In the genomic region with DNA sequence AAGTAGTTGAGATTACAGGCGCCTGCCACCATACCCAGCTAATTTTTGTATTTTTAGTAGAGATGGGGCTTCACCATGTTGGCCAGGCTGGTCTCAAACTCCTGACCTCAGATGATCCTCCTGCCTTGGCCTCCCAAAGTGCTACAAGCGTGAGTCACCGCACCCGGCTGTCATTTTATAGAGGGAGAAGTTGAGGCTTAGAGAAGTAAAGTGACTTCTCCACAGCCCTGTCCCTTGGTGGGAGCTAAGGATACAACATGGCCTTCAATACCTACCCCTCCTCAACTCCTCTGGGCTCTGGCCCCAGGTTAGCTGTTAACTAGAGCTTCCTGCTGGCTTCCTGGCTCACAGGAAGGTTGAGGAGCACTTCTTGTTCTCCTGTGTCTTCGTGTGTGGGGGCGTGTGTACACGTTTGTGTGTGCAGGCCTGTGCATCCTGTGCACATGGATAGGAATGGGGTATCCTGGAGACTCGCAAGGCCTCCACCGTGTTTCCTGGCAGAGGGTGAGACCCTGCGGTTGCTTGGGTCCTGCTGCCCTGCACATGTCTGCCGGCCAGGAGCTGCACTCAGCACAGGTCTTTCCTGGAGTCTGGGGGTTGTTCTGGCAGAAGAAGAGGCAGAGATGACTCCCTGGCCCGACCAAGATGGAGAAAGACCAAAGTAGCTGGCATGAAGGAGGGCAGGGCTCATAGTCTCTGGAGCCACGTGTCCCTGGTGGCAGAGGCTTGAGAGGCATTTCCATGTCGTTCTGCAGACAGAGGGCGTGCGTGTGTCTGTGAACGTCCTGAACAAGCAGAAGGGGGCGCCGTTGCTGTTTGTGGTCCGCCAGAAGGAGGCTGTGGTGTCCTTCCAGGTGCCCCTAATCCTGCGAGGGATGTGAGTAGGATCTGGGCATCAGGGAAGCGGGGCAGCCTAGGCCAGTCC, we compare ENCODE assay signal across 1 cellular context.
TF ChIP-seq lines count a peak whose summit lies in the region.

No MANE protein-coding gene starts in this region.

TF ChIP-seq in GM12878, 131 proteins besides CTCF, POLR2A, EP300 and RAD21 (continued from another document and continues in another):
- TF ChIP-seq, protein P1, sequence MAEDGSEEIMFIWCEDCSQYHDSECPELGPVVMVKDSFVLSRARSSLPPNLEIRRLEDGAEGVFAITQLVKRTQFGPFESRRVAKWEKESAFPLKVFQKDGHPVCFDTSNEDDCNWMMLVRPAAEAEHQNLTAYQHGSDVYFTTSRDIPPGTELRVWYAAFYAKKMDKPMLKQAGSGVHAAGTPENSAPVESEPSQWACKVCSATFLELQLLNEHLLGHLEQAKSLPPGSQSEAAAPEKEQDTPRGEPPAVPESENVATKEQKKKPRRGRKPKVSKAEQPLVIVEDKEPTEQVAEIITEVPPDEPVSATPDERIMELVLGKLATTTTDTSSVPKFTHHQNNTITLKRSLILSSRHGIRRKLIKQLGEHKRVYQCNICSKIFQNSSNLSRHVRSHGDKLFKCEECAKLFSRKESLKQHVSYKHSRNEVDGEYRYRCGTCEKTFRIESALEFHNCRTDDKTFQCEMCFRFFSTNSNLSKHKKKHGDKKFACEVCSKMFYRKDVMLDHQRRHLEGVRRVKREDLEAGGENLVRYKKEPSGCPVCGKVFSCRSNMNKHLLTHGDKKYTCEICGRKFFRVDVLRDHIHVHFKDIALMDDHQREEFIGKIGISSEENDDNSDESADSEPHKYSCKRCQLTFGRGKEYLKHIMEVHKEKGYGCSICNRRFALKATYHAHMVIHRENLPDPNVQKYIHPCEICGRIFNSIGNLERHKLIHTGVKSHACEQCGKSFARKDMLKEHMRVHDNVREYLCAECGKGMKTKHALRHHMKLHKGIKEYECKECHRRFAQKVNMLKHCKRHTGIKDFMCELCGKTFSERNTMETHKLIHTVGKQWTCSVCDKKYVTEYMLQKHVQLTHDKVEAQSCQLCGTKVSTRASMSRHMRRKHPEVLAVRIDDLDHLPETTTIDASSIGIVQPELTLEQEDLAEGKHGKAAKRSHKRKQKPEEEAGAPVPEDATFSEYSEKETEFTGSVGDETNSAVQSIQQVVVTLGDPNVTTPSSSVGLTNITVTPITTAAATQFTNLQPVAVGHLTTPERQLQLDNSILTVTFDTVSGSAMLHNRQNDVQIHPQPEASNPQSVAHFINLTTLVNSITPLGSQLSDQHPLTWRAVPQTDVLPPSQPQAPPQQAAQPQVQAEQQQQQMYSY (CRISPR knock-in tag; IDR thresholded peaks at IDR 0.05): no peak
- TF ChIP-seq ZNF217 (IDR thresholded peaks at IDR 0.05) (no peak), HDAC6 (IDR thresholded peaks at IDR 0.05; ENCODE audit: unreplicated experiment) (no peak), SREBF2 (IDR thresholded peaks at IDR 0.05; ENCODE audit: low read length) (no peak), ATF7 (IDR thresholded peaks at IDR 0.05; ENCODE audit: low read depth) (no peak), RCOR1 (conservative IDR thresholded peaks at IDR 0.05; ENCODE audit: low read depth, low read length) (no peak), RFX5 (IDR thresholded peaks at IDR 0.05; ENCODE audit: low read depth, low read length) (no peak), IKZF1 (conservative IDR thresholded peaks at IDR 0.05) (no peak; the same call in 1 of the 2 replicates), TARDBP (IDR thresholded peaks at IDR 0.05; ENCODE audit: borderline replicate concordance) (no peak), BRCA1 (IDR thresholded peaks at IDR 0.05; ENCODE audit: low read depth, low read length) (no peak), BMI1 (IDR thresholded peaks at IDR 0.05; ENCODE audit: borderline replicate concordance) (no peak), DPF2 (IDR thresholded peaks at IDR 0.05) (no peak), RBBP5 (conservative IDR thresholded peaks at IDR 0.05) (no peak), YY1 (IDR thresholded peaks at IDR 0.05; ENCODE audit: low read depth, low read length) (peak; percentile 56; the same call in 1 of the 2 replicates), TCF7 (IDR thresholded peaks at IDR 0.05; ENCODE audit: borderline replicate concordance) (no peak), PAX5 (IDR thresholded peaks at IDR 0.05; ENCODE audit: borderline replicate concordance, low read depth, low read length) (no peak), ZNF622 (IDR thresholded peaks at IDR 0.05) (no peak), SMC3 (IDR thresholded peaks at IDR 0.05; ENCODE audit: borderline replicate concordance, low read length) (peak; percentile 67; the same call in 1 of the 2 replicates), ZBED1 (IDR thresholded peaks at IDR 0.05; ENCODE audit: borderline replicate concordance) (no peak), CHD1 (IDR thresholded peaks at IDR 0.05; ENCODE audit: low read depth, low read length) (no peak), EGR1 (IDR thresholded peaks at IDR 0.05; ENCODE audit: borderline replicate concordance in 1 of 2, low read depth in 2 of 2, low read length in 2 of 2) (no peak), CEBPB (IDR thresholded peaks at IDR 0.05; ENCODE audit: borderline replicate concordance in 1 of 2, low read depth in 2 of 2, low read length in 2 of 2) (no peak), WRNIP1 (IDR thresholded peaks at IDR 0.05; ENCODE audit: borderline replicate concordance, low read depth, low read length) (no peak), SREBF1 (IDR thresholded peaks at IDR 0.05; ENCODE audit: low read length) (no peak), HDAC2 (IDR thresholded peaks at IDR 0.05) (no peak), NR2C1 (IDR thresholded peaks at IDR 0.05) (no peak)
- TF ChIP-seq, protein P2, sequence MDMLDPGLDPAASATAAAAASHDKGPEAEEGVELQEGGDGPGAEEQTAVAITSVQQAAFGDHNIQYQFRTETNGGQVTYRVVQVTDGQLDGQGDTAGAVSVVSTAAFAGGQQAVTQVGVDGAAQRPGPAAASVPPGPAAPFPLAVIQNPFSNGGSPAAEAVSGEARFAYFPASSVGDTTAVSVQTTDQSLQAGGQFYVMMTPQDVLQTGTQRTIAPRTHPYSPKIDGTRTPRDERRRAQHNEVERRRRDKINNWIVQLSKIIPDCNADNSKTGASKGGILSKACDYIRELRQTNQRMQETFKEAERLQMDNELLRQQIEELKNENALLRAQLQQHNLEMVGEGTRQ (IDR thresholded peaks at IDR 0.05; ENCODE audit: borderline replicate concordance, low read depth, low read length): peak; percentile 69
- TF ChIP-seq, protein P3, sequence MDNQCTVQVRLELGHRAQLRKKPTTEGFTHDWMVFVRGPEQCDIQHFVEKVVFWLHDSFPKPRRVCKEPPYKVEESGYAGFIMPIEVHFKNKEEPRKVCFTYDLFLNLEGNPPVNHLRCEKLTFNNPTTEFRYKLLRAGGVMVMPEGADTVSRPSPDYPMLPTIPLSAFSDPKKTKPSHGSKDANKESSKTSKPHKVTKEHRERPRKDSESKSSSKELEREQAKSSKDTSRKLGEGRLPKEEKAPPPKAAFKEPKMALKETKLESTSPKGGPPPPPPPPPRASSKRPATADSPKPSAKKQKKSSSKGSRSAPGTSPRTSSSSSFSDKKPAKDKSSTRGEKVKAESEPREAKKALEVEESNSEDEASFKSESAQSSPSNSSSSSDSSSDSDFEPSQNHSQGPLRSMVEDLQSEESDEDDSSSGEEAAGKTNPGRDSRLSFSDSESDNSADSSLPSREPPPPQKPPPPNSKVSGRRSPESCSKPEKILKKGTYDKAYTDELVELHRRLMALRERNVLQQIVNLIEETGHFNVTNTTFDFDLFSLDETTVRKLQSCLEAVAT (IDR thresholded peaks at IDR 0.05): peak; percentile 42; the same call in 1 of the 2 replicates
- TF ChIP-seq, protein P4, sequence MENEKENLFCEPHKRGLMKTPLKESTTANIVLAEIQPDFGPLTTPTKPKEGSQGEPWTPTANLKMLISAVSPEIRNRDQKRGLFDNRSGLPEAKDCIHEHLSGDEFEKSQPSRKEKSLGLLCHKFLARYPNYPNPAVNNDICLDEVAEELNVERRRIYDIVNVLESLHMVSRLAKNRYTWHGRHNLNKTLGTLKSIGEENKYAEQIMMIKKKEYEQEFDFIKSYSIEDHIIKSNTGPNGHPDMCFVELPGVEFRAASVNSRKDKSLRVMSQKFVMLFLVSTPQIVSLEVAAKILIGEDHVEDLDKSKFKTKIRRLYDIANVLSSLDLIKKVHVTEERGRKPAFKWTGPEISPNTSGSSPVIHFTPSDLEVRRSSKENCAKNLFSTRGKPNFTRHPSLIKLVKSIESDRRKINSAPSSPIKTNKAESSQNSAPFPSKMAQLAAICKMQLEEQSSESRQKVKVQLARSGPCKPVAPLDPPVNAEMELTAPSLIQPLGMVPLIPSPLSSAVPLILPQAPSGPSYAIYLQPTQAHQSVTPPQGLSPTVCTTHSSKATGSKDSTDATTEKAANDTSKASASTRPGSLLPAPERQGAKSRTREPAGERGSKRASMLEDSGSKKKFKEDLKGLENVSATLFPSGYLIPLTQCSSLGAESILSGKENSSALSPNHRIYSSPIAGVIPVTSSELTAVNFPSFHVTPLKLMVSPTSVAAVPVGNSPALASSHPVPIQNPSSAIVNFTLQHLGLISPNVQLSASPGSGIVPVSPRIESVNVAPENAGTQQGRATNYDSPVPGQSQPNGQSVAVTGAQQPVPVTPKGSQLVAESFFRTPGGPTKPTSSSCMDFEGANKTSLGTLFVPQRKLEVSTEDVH (IDR thresholded peaks at IDR 0.05; ENCODE audit: low read depth, partially characterized antibody): no peak
- TF ChIP-seq, protein P5, sequence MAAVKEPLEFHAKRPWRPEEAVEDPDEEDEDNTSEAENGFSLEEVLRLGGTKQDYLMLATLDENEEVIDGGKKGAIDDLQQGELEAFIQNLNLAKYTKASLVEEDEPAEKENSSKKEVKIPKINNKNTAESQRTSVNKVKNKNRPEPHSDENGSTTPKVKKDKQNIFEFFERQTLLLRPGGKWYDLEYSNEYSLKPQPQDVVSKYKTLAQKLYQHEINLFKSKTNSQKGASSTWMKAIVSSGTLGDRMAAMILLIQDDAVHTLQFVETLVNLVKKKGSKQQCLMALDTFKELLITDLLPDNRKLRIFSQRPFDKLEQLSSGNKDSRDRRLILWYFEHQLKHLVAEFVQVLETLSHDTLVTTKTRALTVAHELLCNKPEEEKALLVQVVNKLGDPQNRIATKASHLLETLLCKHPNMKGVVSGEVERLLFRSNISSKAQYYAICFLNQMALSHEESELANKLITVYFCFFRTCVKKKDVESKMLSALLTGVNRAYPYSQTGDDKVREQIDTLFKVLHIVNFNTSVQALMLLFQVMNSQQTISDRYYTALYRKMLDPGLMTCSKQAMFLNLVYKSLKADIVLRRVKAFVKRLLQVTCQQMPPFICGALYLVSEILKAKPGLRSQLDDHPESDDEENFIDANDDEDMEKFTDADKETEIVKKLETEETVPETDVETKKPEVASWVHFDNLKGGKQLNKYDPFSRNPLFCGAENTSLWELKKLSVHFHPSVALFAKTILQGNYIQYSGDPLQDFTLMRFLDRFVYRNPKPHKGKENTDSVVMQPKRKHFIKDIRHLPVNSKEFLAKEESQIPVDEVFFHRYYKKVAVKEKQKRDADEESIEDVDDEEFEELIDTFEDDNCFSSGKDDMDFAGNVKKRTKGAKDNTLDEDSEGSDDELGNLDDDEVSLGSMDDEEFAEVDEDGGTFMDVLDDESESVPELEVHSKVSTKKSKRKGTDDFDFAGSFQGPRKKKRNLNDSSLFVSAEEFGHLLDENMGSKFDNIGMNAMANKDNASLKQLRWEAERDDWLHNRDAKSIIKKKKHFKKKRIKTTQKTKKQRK (IDR thresholded peaks at IDR 0.05; ENCODE audit: low read depth, low read length): no peak
- TF ChIP-seq, protein P6, sequence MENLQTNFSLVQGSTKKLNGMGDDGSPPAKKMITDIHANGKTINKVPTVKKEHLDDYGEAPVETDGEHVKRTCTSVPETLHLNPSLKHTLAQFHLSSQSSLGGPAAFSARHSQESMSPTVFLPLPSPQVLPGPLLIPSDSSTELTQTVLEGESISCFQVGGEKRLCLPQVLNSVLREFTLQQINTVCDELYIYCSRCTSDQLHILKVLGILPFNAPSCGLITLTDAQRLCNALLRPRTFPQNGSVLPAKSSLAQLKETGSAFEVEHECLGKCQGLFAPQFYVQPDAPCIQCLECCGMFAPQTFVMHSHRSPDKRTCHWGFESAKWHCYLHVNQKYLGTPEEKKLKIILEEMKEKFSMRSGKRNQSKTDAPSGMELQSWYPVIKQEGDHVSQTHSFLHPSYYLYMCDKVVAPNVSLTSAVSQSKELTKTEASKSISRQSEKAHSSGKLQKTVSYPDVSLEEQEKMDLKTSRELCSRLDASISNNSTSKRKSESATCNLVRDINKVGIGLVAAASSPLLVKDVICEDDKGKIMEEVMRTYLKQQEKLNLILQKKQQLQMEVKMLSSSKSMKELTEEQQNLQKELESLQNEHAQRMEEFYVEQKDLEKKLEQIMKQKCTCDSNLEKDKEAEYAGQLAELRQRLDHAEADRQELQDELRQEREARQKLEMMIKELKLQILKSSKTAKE (IDR thresholded peaks at IDR 0.05; ENCODE audit: low read depth, poor library complexity, severe bottlenecking): no peak
- TF ChIP-seq, protein P7, sequence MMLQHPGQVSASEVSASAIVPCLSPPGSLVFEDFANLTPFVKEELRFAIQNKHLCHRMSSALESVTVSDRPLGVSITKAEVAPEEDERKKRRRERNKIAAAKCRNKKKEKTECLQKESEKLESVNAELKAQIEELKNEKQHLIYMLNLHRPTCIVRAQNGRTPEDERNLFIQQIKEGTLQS (IDR thresholded peaks at IDR 0.05; ENCODE audit: borderline replicate concordance, extremely low read depth, low read depth, low read length): peak; percentile 44; the same call in 1 of the 2 replicates
- TF ChIP-seq, protein P8, sequence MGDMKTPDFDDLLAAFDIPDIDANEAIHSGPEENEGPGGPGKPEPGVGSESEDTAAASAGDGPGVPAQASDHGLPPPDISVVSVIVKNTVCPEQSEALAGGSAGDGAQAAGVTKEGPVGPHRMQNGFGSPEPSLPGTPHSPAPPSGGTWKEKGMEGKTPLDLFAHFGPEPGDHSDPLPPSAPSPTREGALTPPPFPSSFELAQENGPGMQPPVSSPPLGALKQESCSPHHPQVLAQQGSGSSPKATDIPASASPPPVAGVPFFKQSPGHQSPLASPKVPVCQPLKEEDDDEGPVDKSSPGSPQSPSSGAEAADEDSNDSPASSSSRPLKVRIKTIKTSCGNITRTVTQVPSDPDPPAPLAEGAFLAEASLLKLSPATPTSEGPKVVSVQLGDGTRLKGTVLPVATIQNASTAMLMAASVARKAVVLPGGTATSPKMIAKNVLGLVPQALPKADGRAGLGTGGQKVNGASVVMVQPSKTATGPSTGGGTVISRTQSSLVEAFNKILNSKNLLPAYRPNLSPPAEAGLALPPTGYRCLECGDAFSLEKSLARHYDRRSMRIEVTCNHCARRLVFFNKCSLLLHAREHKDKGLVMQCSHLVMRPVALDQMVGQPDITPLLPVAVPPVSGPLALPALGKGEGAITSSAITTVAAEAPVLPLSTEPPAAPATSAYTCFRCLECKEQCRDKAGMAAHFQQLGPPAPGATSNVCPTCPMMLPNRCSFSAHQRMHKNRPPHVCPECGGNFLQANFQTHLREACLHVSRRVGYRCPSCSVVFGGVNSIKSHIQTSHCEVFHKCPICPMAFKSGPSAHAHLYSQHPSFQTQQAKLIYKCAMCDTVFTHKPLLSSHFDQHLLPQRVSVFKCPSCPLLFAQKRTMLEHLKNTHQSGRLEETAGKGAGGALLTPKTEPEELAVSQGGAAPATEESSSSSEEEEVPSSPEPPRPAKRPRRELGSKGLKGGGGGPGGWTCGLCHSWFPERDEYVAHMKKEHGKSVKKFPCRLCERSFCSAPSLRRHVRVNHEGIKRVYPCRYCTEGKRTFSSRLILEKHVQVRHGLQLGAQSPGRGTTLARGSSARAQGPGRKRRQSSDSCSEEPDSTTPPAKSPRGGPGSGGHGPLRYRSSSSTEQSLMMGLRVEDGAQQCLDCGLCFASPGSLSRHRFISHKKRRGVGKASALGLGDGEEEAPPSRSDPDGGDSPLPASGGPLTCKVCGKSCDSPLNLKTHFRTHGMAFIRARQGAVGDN (IDR thresholded peaks at IDR 0.05): peak; percentile 60; the same call in 1 of the 2 replicates
